In the genomic region with DNA sequence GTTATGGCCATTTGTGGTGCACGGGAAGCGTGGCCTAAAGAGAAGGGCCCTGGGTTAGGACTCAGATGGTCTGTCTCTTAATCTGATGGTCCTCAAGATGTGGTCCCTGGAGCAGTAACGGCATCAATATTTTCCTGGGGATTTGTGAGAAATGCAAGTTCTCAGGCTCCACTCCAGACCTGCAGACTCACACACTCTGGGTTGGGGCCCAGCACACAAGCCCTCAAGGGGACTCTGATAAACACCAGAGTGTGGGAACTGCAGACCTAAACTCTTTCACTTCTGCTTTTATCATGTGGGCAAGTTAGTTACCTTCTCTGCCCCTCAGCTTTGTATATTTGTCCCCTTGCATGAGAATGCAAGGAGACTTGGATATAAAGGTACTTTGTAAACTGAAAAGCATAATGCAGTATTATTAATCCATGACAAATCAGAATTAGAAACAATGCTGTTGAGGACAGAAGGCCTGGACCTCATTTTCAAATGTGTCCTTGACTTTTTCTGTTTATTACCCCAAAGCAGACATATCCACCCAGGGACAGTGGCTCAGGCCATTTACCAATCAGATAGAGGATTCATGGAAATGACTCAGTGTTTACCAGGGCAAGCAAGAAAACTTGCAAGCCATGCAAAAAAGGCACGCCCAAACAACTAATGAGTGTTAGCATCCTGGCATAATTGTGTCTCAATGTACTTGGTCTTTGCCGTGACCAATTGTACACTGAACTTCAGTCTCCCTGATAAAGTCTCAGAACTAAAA, we compare ENCODE assay signal across 12 cellular contexts.
DNase-seq lines count a peak whose midpoint lies in the region; ATAC-seq and TF ChIP-seq lines count a peak whose summit lies in the region.
"Had no signal": no experiment of that assay in that cellular context is flagged by ENCODE, and none has a peak within 500 bp of the region (broad histone marks: within the 10 kb centered on the region; RNA-seq: fewer than 3 reads in every experiment).

No MANE protein-coding gene starts in this region.

- BruUV-seq in PC-9 (replicated peaks; lab: Mats Ljungman, UMichigan) = no TSS peak

- H3K9me3 Mint-ChIP-seq in activated CD8-positive, alpha-beta memory T cell treated with anti-CD3 and anti-CD28 coated beads, Interleukin-2, amount 10 ng/mL, durations not matched to agents 7 days and 5 days (ENCODE audit: low read depth) = no peaks in the 10 kb centered on the region

- no peaks in the 10 kb centered on the region for H3K36me3 ChIP-seq in PC-9 (ENCODE audit: low read depth)
- H3K36me3 ChIP-seq: gastroesophageal sphincter, thoracic aorta had no signal

- intact Hi-C loops in PC-9 (cut with micrococcal nuclease; ENCODE audit: unreplicated experiment) = no loop called here

- no peaks in the 10 kb centered on the region for H3K4me1 ChIP-seq in PC-9 (replicated peaks; ENCODE audit: insufficient read depth)
- H3K4me1 ChIP-seq: gastroesophageal sphincter had no signal

- ATAC-seq in GM18499 (IDR thresholded peaks at IDR 0.05; ENCODE audit: insufficient read depth, unreplicated experiment) (peak; percentile 89), GM19468 (IDR thresholded peaks at IDR 0.05; ENCODE audit: extremely low read depth, unreplicated experiment) (peak; percentile 93), HG03045 (IDR thresholded peaks at IDR 0.05; ENCODE audit: unreplicated experiment) (peak; percentile 97)
- no peak for ATAC-seq in activated CD8-positive, alpha-beta memory T cell treated with anti-CD3 and anti-CD28 coated beads, Interleukin-2, amount 10 ng/mL, durations not matched to agents 7 days and 5 days
- ATAC-seq: gastroesophageal sphincter had no signal

- DNase-seq in RPMI8226 (peak; percentile 82), PC-9 (no peak), RKO (ENCODE audit: low spot score) (no peak)
- DNase-seq in activated CD8-positive, alpha-beta memory T cell treated with anti-CD3 and anti-CD28 coated beads, Interleukin-2, amount 10 ng/mL, durations not matched to agents 7 days and 5 days = no peak
- DNase-seq in stimulated activated CD4-positive, alpha-beta T cell treated with anti-CD3 and anti-CD28 coated beads, Interleukin-2, amount 100 ng/mL, for 24 hours = no peak
- DNase-seq: CD4-positive, alpha-beta memory T cell; GM23248 had no signal

- H3K9me3 ChIP-seq in PC-9 (ENCODE audit: insufficient read depth, low read depth) = no peaks in the 10 kb centered on the region
- H3K9me3 ChIP-seq: gastroesophageal sphincter, thoracic aorta had no signal

- H2AFZ ChIP-seq in PC-9 = no peak overlapping the region
- H2AFZ ChIP-seq: GM23248 had no signal

- no peak overlapping the region for H3K4me3 ChIP-seq in PC-9
- H3K4me3 ChIP-seq: gastroesophageal sphincter, GM23248, thoracic aorta had no signal

- no peak overlapping the region for H3K27ac Mint-ChIP-seq in activated CD8-positive, alpha-beta memory T cell treated with anti-CD3 and anti-CD28 coated beads, Interleukin-2, amount 10 ng/mL, durations not matched to agents 7 days and 5 days
- H3K27ac Mint-ChIP-seq: CD4-positive, alpha-beta memory T cell had no signal

- H3K79me2 ChIP-seq in PC-9 (ENCODE audit: low read depth) = no peaks in the 10 kb centered on the region

- H3K4me1 Mint-ChIP-seq in activated CD8-positive, alpha-beta memory T cell treated with anti-CD3 and anti-CD28 coated beads, Interleukin-2, amount 10 ng/mL, durations not matched to agents 7 days and 5 days = no peaks in the 10 kb centered on the region
- H3K4me1 Mint-ChIP-seq: CD4-positive, alpha-beta memory T cell had no signal

- no peaks in the 10 kb centered on the region for H4K20me1 ChIP-seq in PC-9 (ENCODE audit: insufficient read depth)

- no peak overlapping the region for H3K4me2 ChIP-seq in PC-9

- H3K27me3 ChIP-seq in PC-9 (ENCODE audit: insufficient read depth, low read depth) = no peaks in the 10 kb centered on the region
- H3K27me3 ChIP-seq: gastroesophageal sphincter had no signal

- POLR2A ChIA-PET in PC-9 (lab: Charles Lee; ENCODE audit: unreplicated experiment) = no interaction called here

- no peak overlapping the region for H3K27ac ChIP-seq in PC-9
- H3K27ac ChIP-seq: gastroesophageal sphincter, GM23248, thoracic aorta had no signal

- no peaks in the 10 kb centered on the region for H3K9me2 ChIP-seq in PC-9 (ENCODE audit: insufficient read depth)

- H3K4me3 Mint-ChIP-seq in activated CD8-positive, alpha-beta memory T cell treated with anti-CD3 and anti-CD28 coated beads, Interleukin-2, amount 10 ng/mL, durations not matched to agents 7 days and 5 days = no peak overlapping the region
- H3K4me3 Mint-ChIP-seq: CD4-positive, alpha-beta memory T cell had no signal

- no peaks in the 10 kb centered on the region for H3K36me3 Mint-ChIP-seq in activated CD8-positive, alpha-beta memory T cell treated with anti-CD3 and anti-CD28 coated beads, Interleukin-2, amount 10 ng/mL, durations not matched to agents 7 days and 5 days
- H3K36me3 Mint-ChIP-seq: CD4-positive, alpha-beta memory T cell had no signal

- CTCF ChIA-PET in PC-9 (lab: Charles Lee) = no interaction called here
- CTCF ChIA-PET in activated CD8-positive, alpha-beta memory T cell treated with anti-CD3 and anti-CD28 coated beads, Interleukin-2, amount 10 ng/mL, durations not matched to agents 7 days and 5 days (lab: Charles Lee) = no interaction called here

- H3F3A ChIP-seq in PC-9 (ENCODE audit: insufficient read depth, low read depth) = no peaks in the 10 kb centered on the region

- H3K27me3 Mint-ChIP-seq in activated CD8-positive, alpha-beta memory T cell treated with anti-CD3 and anti-CD28 coated beads, Interleukin-2, amount 10 ng/mL, durations not matched to agents 7 days and 5 days = no peaks in the 10 kb centered on the region
- H3K27me3 Mint-ChIP-seq: CD4-positive, alpha-beta memory T cell had no signal

- TF ChIP-seq CTCF in PC-9 (conservative IDR thresholded peaks at IDR 0.05) = no peak
